In genomic region chr1:75736016-75736415, GRCh38 we compare ENCODE assay signal across 25 cellular contexts. TPM values are rescaled to one million over a fixed set of nuclear protein-coding genes. Genes with fewer than 3 reads are reported as not detected.
DNase-seq lines count a peak whose midpoint lies in the region; ATAC-seq, FAIRE-seq and TF ChIP-seq lines count a peak whose summit lies in the region.
"Had no signal": no experiment of that assay in that cellular context is flagged by ENCODE, and none has a peak within 500 bp of the region (broad histone marks: within the 10 kb centered on the region; RNA-seq: fewer than 3 reads in every experiment).

No MANE protein-coding gene starts in this region.

- TF ChIP-seq CTCF in H1 (IDR thresholded peaks at IDR 0.05; ENCODE audit: control extremely low read depth in 1 of 3, insufficient read depth in 1 of 3, low read depth in 1 of 3, low read length in 3 of 3) (no peak), kidney (IDR thresholded peaks at IDR 0.05; ENCODE audit: borderline replicate concordance, extremely low read depth, insufficient read depth) (no peak), tibial nerve (IDR thresholded peaks at IDR 0.05) (no peak)

- H3K27ac ChIP-seq in H1 (ENCODE audit: low read depth, low read length) (no peak overlapping the region), kidney (ENCODE audit: low read depth in 2 of 2, low read length in 2 of 2) (no peak overlapping the region), tibial nerve (no peak overlapping the region)
- H3K27ac ChIP-seq: GM23248 had no signal

- H3K4me3 ChIP-seq in H1 (ENCODE audit: extremely low read depth in 1 of 4, insufficient read depth in 2 of 4, low read depth in 3 of 4, low read length in 4 of 4) (no peak overlapping the region), kidney (ENCODE audit: low read length in 2 of 2) (no peak overlapping the region), tibial nerve (no peak overlapping the region)
- H3K4me3 ChIP-seq: GM23248 had no signal

- H3K9ac ChIP-seq in H1 (replicated peaks in 1 of 4; ENCODE audit: extremely low read depth in 1 of 4, low read depth in 3 of 4, low read length in 3 of 4) (no peak overlapping the region), kidney (ENCODE audit: low read length in 2 of 2) (no peak overlapping the region)
- H3K9ac ChIP-seq: GM23248 had no signal

- POLR2A ChIA-PET in H1 (lab: Charles Lee; ENCODE audit: partially characterized antibody), result interaction anchor here (0.6 to 1.2 kb wide), 2 partner anchors 32 to 60 kb away, joined by 3 read pairs; no protein-coding TSS in a partner anchor

- TF ChIP-seq POLR2A in H1 (IDR thresholded peaks at IDR 0.05; ENCODE audit: control extremely low read depth in 1 of 2, low read depth in 2 of 2, low read length in 2 of 2), result no peak
- TF ChIP-seq POLR2A in tibial nerve (IDR thresholded peaks at IDR 0.05), result no peak

- no peak overlapping the region for H2BK120ac ChIP-seq in H1 (replicated peaks; ENCODE audit: low read depth, low read length)

- H2BK15ac ChIP-seq in H1 (ENCODE audit: low read length), result no peak overlapping the region

- no peaks in the 10 kb centered on the region for H3K9me3 Mint-ChIP-seq in activated naive CD4-positive, alpha-beta T cell treated with anti-CD3 and anti-CD28 coated beads for 36 hours
- H3K9me3 Mint-ChIP-seq: CD4-positive, CD25-positive, alpha-beta regulatory T cell; CD8-positive, alpha-beta memory T cell; HFFc6; IgD-negative memory B cell had no signal

- CTCF ChIA-PET in H1 (lab: Charles Lee; ENCODE audit: partially characterized antibody), result no interaction called here
- CTCF ChIA-PET in activated naive CD4-positive, alpha-beta T cell treated with anti-CD3 and anti-CD28 coated beads for 36 hours (lab: Charles Lee), result no interaction called here

- no peaks in the 10 kb centered on the region for H3K79me1 ChIP-seq in H1 (ENCODE audit: low read depth, low read length)

- H4K91ac ChIP-seq in H1 (replicated peaks; ENCODE audit: insufficient read length, low read length), result no peak overlapping the region

- intact Hi-C loops in kidney (cut with DNase I), result no loop called here
- intact Hi-C loops in activated naive CD4-positive, alpha-beta T cell treated with anti-CD3 and anti-CD28 coated beads for 36 hours (cut with micrococcal nuclease), result no loop called here

- no peak overlapping the region for H3K23ac ChIP-seq in H1 (ENCODE audit: insufficient read length)

- peaks cover 25% of the 10 kb centered on the region for H3K36me3 Mint-ChIP-seq in activated naive CD4-positive, alpha-beta T cell treated with anti-CD3 and anti-CD28 coated beads for 36 hours (ENCODE audit: low read depth)

- no peaks in the 10 kb centered on the region for H3K27me3 Mint-ChIP-seq in activated naive CD4-positive, alpha-beta T cell treated with anti-CD3 and anti-CD28 coated beads for 36 hours (ENCODE audit: low read depth)
- H3K27me3 Mint-ChIP-seq: CD4-positive, CD25-positive, alpha-beta regulatory T cell; CD8-positive, alpha-beta memory T cell; IgD-negative memory B cell had no signal

- no peak overlapping the region for H3K4me2 ChIP-seq in H1 (ENCODE audit: insufficient read depth in 1 of 2, low read depth in 2 of 2, low read length in 2 of 2)

- no peak overlapping the region for H2AFZ ChIP-seq in H1 (ENCODE audit: low read length)
- H2AFZ ChIP-seq: GM23248 had no signal

- no peak overlapping the region for H4K8ac ChIP-seq in H1 (ENCODE audit: extremely low read depth, insufficient read depth, low read length)

- H2AK5ac ChIP-seq in H1 (ENCODE audit: low read depth, low read length), result no peak overlapping the region

- H3K4me1 Mint-ChIP-seq in activated naive CD4-positive, alpha-beta T cell treated with anti-CD3 and anti-CD28 coated beads for 36 hours (ENCODE audit: low read depth), result no peaks in the 10 kb centered on the region

- H3K27ac Mint-ChIP-seq in activated naive CD4-positive, alpha-beta T cell treated with anti-CD3 and anti-CD28 coated beads for 36 hours, result no peak overlapping the region
- H3K27ac Mint-ChIP-seq: CD4-positive, CD25-positive, alpha-beta regulatory T cell; HFFc6; IgD-negative memory B cell had no signal

- WGBS in H1 (ENCODE audit: extremely low coverage in 1 of 2, insufficient coverage in 1 of 2, insufficient read length in 1 of 2, insufficient replicate concordance in 2 of 2, low coverage in 1 of 2, low lambda C conversion rate in 2 of 2, missing lambda C conversion rate in 1 of 2), 2 experiments, result 94% methylated on average over 1 of the region's 1 CpG; no CpG with 5 or more reads in 1 of the 2 experiments
- 71 to 87% methylated on average over 1 of the region's 1 CpG for whole genome bisulfite sequencing in tibial nerve, 2 donors

- no peak overlapping the region for H3K4me3 Mint-ChIP-seq in activated naive CD4-positive, alpha-beta T cell treated with anti-CD3 and anti-CD28 coated beads for 36 hours
- H3K4me3 Mint-ChIP-seq: CD4-positive, CD25-positive, alpha-beta regulatory T cell; CD8-positive, alpha-beta memory T cell; HFFc6; IgD-negative memory B cell had no signal

- no peak overlapping the region for H3K14ac ChIP-seq in H1 (ENCODE audit: insufficient read length)

- H3K23me2 ChIP-seq in H1 (ENCODE audit: low read depth, low read length), result no peaks in the 10 kb centered on the region; the same call in 1 of the 2 replicates

- H3K9me3 ChIP-seq in H1 (ENCODE audit: insufficient read depth in 2 of 2, low read depth in 1 of 2, low read length in 1 of 2) (no peaks in the 10 kb centered on the region), kidney (ENCODE audit: control insufficient read depth in 1 of 2, low read length in 2 of 2) (no peaks in the 10 kb centered on the region), tibial nerve (no peaks in the 10 kb centered on the region)
- H3K9me3 ChIP-seq: BE2C had no signal

- H3K4me1 ChIP-seq in H1 (replicated peaks in 1 of 4; ENCODE audit: control insufficient read depth in 3 of 4, insufficient read depth in 4 of 4, low read length in 3 of 4) (no peaks in the 10 kb centered on the region), kidney (ENCODE audit: control insufficient read depth in 1 of 2, insufficient read depth in 1 of 2, low read depth in 1 of 2, low read length in 2 of 2) (no peaks in the 10 kb centered on the region), tibial nerve (no peaks in the 10 kb centered on the region)
- H3K4me1 ChIP-seq: BE2C had no signal

- H3K56ac ChIP-seq in H1 (replicated peaks; ENCODE audit: insufficient read length, low read depth, low read length), result peak overlapping the region; percentile 82

- TF ChIP-seq EP300 in H1 (IDR thresholded peaks at IDR 0.05; ENCODE audit: borderline replicate concordance in 1 of 2, low read depth in 2 of 2, low read length in 2 of 2) (no peak), tibial nerve (IDR thresholded peaks at IDR 0.05) (no peak)

- no peak overlapping the region for H2BK12ac ChIP-seq in H1 (ENCODE audit: low read depth, low read length)

- H3K36me3 ChIP-seq in H1 (ENCODE audit: control insufficient read depth in 2 of 4, insufficient read depth in 4 of 4, low read length in 3 of 4) (peaks cover 0 to 53% (median 10%) of the 10 kb centered on the region in 4 experiments; a peak in 5 of 8 replicates), kidney (ENCODE audit: control insufficient read depth in 1 of 2, insufficient read depth in 2 of 2, low read length in 2 of 2) (peaks cover 16 to 39% of the 10 kb centered on the region in 2 donors), tibial nerve (peaks cover 6 to 86% (median 11%) of the 10 kb centered on the region in 3 donors)
- H3K36me3 ChIP-seq: BE2C had no signal

- no peak overlapping the region for H2BK5ac ChIP-seq in H1 (ENCODE audit: low read depth, low read length)

- H4K20me1 ChIP-seq in H1 (replicated peaks in 1 of 2; ENCODE audit: control insufficient read depth in 1 of 2, insufficient read depth in 2 of 2, low read length in 2 of 2), result no peaks in the 10 kb centered on the region

- H4K5ac ChIP-seq in H1 (ENCODE audit: insufficient read length, low read depth, low read length), result no peak overlapping the region

- H2BK20ac ChIP-seq in H1 (ENCODE audit: low read length), result no peak overlapping the region

- no peak overlapping the region for H3K18ac ChIP-seq in H1 (ENCODE audit: extremely low read depth, low read length)

- H3K4ac ChIP-seq in H1 (replicated peaks; ENCODE audit: insufficient read length, low read depth, low read length), result no peak overlapping the region

- peak; percentile 18 for FAIRE-seq in GM18507 (lab: Jason Lieb, UNC)
- FAIRE-seq in H1 (lab: Jason Lieb, UNC), result no peak
- peak; percentile 50 for FAIRE-seq in kidney (lab: Jason Lieb, UNC)
- FAIRE-seq: A204.1, GM19239, H54, HTR-8/SVneo had no signal

- no peak for ATAC-seq in GM19035 (IDR thresholded peaks at IDR 0.05; ENCODE audit: unreplicated experiment)

- no peaks in the 10 kb centered on the region for H3K79me2 ChIP-seq in H1 (ENCODE audit: control insufficient read depth in 1 of 2, insufficient read depth in 2 of 2, low read length in 2 of 2)

- DNase-seq in DMS53 treated with DMSO at 0.1 percent for 48 hours (lab: John Stamatoyannopoulos, UW; ENCODE audit: unreplicated experiment), result peak; percentile 19
- DNase-seq in GM18507 (ENCODE audit: extremely low spot score, insufficient read length, low read depth), result no peak
- DNase-seq in H1 (ENCODE audit: low read depth in 1 of 2, low spot score in 2 of 2), result no peak
- no peak for DNase-seq in kidney
- DNase-seq in activated naive CD4-positive, alpha-beta T cell treated with anti-CD3 and anti-CD28 coated beads for 36 hours, result no peak
- DNase-seq in tibial nerve (ENCODE audit: low spot score in 2 of 2), result no peak
- DNase-seq: ACHN; BE2C; C1 segment of cervical spinal cord; CD4-positive, CD25-positive, alpha-beta regulatory T cell; CD8-positive, alpha-beta memory T cell; COR-L47; DMS 273 treated with DMSO at 0.1 percent for 48 hours; DMS79; GF-D8; GM23248; HCEC 1CT; HFFc6; KBM-7 had no signal

- TF ChIP-seq RAD21 in H1 (IDR thresholded peaks at IDR 0.05 in 1 of 2, conservative IDR thresholded peaks at IDR 0.05 in 1 of 2; ENCODE audit: low read depth in 2 of 2, low read length in 2 of 2), result no peak

- H3K27me3 ChIP-seq in H1 (replicated peaks in 1 of 4; ENCODE audit: control insufficient read depth in 3 of 4, extremely low read depth in 1 of 4, insufficient read depth in 3 of 4, low read length in 3 of 4) (no peaks in the 10 kb centered on the region), tibial nerve (no peaks in the 10 kb centered on the region)
- H3K27me3 ChIP-seq: BE2C had no signal

RNA-seq across cellular contexts. Expression of gene ACADM, which starts 11.5 kb away (rescaled TPM):
- total RNA-seq in H1 (2021; fragmentation: NEBNext Ultra II Directional; extraction: Animal tissue kit (Norgen Biotek cat#: 25700)), result 40.0 and 41.7 TPM in 2 replicates
- polyA plus RNA-seq in H1 (2011; rRNA removed), result 10.3 and 14.3 TPM in 2 replicates
- 29.1 TPM for polyA plus RNA-seq in H1 (2011; cell fraction: cytosol; rRNA removed)
- polyA plus RNA-seq in H1 (2011; cell fraction: nucleus; rRNA removed), result 5.7 TPM
- polyA plus RNA-seq in H1 (2012, experiment 1 of 2), result 41.5 to 81.6 TPM (median 51.1 TPM) in 4 replicates
- polyA plus RNA-seq in H1 (2012, experiment 2 of 2), result 4.4 TPM
- polyA plus RNA-seq in H1 (2013, experiment 1 of 2), result 29.6 TPM
- 30.3 TPM for polyA plus RNA-seq in H1 (2013, experiment 2 of 2)
- 16.2 and 30.2 TPM in 2 replicates for polyA minus RNA-seq in H1 (2011; rRNA and poly(A)+ RNA removed)
- polyA minus RNA-seq in H1 (2011; cell fraction: cytosol; rRNA and poly(A)+ RNA removed), result 13.4 TPM
- 35.6 TPM for polyA minus RNA-seq in H1 (2011; cell fraction: nucleus; rRNA and poly(A)+ RNA removed)
- total RNA-seq in kidney, result 52.1 TPM
- 196 TPM for polyA plus RNA-seq in kidney (ENCODE audit: insufficient read depth, low read depth, low replicate concordance)
- total RNA-seq in activated naive CD4-positive, alpha-beta T cell treated with anti-CD3 and anti-CD28 coated beads for 36 hours, result 10 to 100 TPM; 37.1 to 38.5 TPM
- total RNA-seq in tibial nerve, result 10 to 100 TPM; 22.9 to 51.1 (median 41.2) TPM

RNA-seq across cellular contexts. Expression of gene RABGGTB, which starts 50.0 kb away (rescaled TPM):
- total RNA-seq in H1 (2021; fragmentation: NEBNext Ultra II Directional; extraction: Animal tissue kit (Norgen Biotek cat#: 25700)), result 117 and 124 TPM in 2 replicates
- polyA plus RNA-seq in H1 (2011; rRNA removed), result 46.3 and 70.7 TPM in 2 replicates
- 123 TPM for polyA plus RNA-seq in H1 (2011; cell fraction: cytosol; rRNA removed)
- polyA plus RNA-seq in H1 (2011; cell fraction: nucleus; rRNA removed), result 69.7 TPM
- polyA plus RNA-seq in H1 (2012, experiment 1 of 2), result 69.0 to 187 TPM (median 91.9 TPM) in 4 replicates
- 10.9 TPM for polyA plus RNA-seq in H1 (2012, experiment 2 of 2)
- polyA plus RNA-seq in H1 (2013, experiment 1 of 2), result 66.2 TPM
- 60.5 TPM for polyA plus RNA-seq in H1 (2013, experiment 2 of 2)
- polyA minus RNA-seq in H1 (2011; rRNA and poly(A)+ RNA removed), result 104 and 118 TPM in 2 replicates
- 72.0 TPM for polyA minus RNA-seq in H1 (2011; cell fraction: cytosol; rRNA and poly(A)+ RNA removed)
- 278 TPM for polyA minus RNA-seq in H1 (2011; cell fraction: nucleus; rRNA and poly(A)+ RNA removed)
- total RNA-seq in kidney, result 60.2 TPM
- 86.7 TPM for polyA plus RNA-seq in kidney (ENCODE audit: insufficient read depth, low read depth, low replicate concordance)
- total RNA-seq in activated naive CD4-positive, alpha-beta T cell treated with anti-CD3 and anti-CD28 coated beads for 36 hours, result 100 to 1,000 TPM; 158 to 162 TPM
- 10 to 100 TPM; 42.2 to 56.3 (median 50.9) TPM for total RNA-seq in tibial nerve
